1 cellular context compared by ENCODE assay signal in genomic region chr16:50839920-50840729, GRCh38.
TF ChIP-seq lines count a peak whose summit lies in the region.

No MANE protein-coding gene starts in this region.

TF ChIP-seq in H1, 55 proteins besides CTCF, POLR2A, EP300 and RAD21:
- TF ChIP-seq USF2 (IDR thresholded peaks at IDR 0.05; ENCODE audit: low read length) = no peak
- no peak for TF ChIP-seq BCL11A (IDR thresholded peaks at IDR 0.05; ENCODE audit: low read depth in 2 of 2, low read length in 2 of 2)
- TF ChIP-seq HDAC2 (IDR thresholded peaks at IDR 0.05; ENCODE audit: borderline replicate concordance in 1 of 2, low read depth in 2 of 2, low read length in 2 of 2) = no peak
- no peak for TF ChIP-seq GTF2F1 (IDR thresholded peaks at IDR 0.05; ENCODE audit: borderline replicate concordance, low read depth, low read length)
- TF ChIP-seq ATF2 (IDR thresholded peaks at IDR 0.05; ENCODE audit: low read length) = no peak
- TF ChIP-seq MAFK (IDR thresholded peaks at IDR 0.05; ENCODE audit: low read depth, low read length) = no peak
- TF ChIP-seq SUZ12 (IDR thresholded peaks at IDR 0.05; ENCODE audit: low read length) = no peak
- TF ChIP-seq EZH2 (IDR thresholded peaks at IDR 0.05; ENCODE audit: low read depth, low read length, severe bottlenecking) = no peak
- no peak for TF ChIP-seq RBBP5 (IDR thresholded peaks at IDR 0.05; ENCODE audit: borderline replicate concordance, low read depth, low read length)
- TF ChIP-seq PHF8 (conservative IDR thresholded peaks at IDR 0.05; ENCODE audit: low read depth, low read length) = no peak
- TF ChIP-seq CBX5 (IDR thresholded peaks at IDR 0.05; ENCODE audit: low read depth, low read length) = no peak
- TF ChIP-seq TCF12 (IDR thresholded peaks at IDR 0.05; ENCODE audit: low read depth, low read length) = no peak
- TF ChIP-seq POU5F1 (IDR thresholded peaks at IDR 0.05; ENCODE audit: low read depth, low read length) = no peak
- TF ChIP-seq CHD2 (IDR thresholded peaks at IDR 0.05; ENCODE audit: low read length) = no peak
TF ChIP-seq in H1: peak in this region for 0.
